In the genomic region with DNA sequence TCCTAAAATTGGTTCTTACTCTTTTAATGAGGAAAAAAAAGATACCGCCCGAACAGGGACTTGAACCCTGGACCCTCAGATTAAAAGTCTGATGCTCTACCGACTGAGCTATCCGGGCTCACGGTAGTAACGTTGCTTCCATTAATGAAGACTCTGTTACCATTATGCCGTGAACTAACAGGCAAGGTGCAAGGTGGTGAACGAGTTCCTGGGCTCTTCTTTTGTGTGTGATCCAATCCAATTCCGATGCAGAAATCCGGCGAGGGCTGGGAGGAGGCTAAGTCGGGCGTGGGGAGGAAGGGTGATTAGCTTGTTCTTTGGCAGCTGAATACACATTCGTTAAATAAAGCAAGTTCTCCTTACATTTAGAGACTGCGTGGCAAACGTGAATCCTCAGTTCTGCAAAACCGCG, we compare ENCODE assay signal across 8 cellular contexts. TPM values are rescaled to one million over a fixed set of nuclear protein-coding genes. Genes with fewer than 3 reads are reported as not detected.
DNase-seq lines count a peak whose midpoint lies in the region; ATAC-seq and TF ChIP-seq lines count a peak whose summit lies in the region.

No MANE protein-coding gene starts in this region.

- peak overlapping the region; percentile 80 for H3K4me3 ChIP-seq in CD8-positive, alpha-beta T cell (ENCODE audit: low read depth, low read length)
- H3K4me3 ChIP-seq in KMS-11 (IDR thresholded peaks at IDR 0.05; ENCODE audit: insufficient read depth, low read depth, low read length) (no peak overlapping the region), tibial artery (peak overlapping the region; percentile 85 to 96)

- no peaks in the 10 kb centered on the region for H4K20me1 ChIP-seq in KMS-11 (ENCODE audit: insufficient read depth)

- H3K9me3 Mint-ChIP-seq in CD8-positive, alpha-beta T cell: no peaks in the 10 kb centered on the region

- intact Hi-C loops in CD8-positive, alpha-beta T cell (cut with DNase I, micrococcal nuclease): loop anchor here (1.0 to 5.0 kb wide), 6 partner anchors 9 to 195 kb away; a partner anchor contains a TSS
- intact Hi-C loops in tibial artery (cut with DNase I; ENCODE audit: low total_unique reads): loop anchor here (10.0 kb wide), 1 partner anchor 105 kb away; a partner anchor contains a TSS

- H3K4me1 ChIP-seq in CD8-positive, alpha-beta T cell (ENCODE audit: insufficient read depth, low read length): peaks cover 25% of the 10 kb centered on the region
- H3K4me1 ChIP-seq in KMS-11 (ENCODE audit: low read depth, poor library complexity, severe bottlenecking): peaks cover 26% of the 10 kb centered on the region
- H3K4me1 ChIP-seq in tibial artery: peaks cover 0 to 30% (median 8%) of the 10 kb centered on the region in 4 donors

- peak overlapping the region; percentile 96 for H3K4me3 Mint-ChIP-seq in CD8-positive, alpha-beta T cell

- H3K27ac Mint-ChIP-seq in CD8-positive, alpha-beta T cell: peak overlapping the region; percentile 94

- no peaks in the 10 kb centered on the region for H3K36me3 ChIP-seq in CD8-positive, alpha-beta T cell (ENCODE audit: insufficient read depth, low read length)
- H3K36me3 ChIP-seq in KMS-11 (ENCODE audit: insufficient read depth) (no peaks in the 10 kb centered on the region), tibial artery (no peaks in the 10 kb centered on the region)

- H3K27me3 Mint-ChIP-seq in CD8-positive, alpha-beta T cell (ENCODE audit: low read depth): no peaks in the 10 kb centered on the region

- peak; percentile 53 to 82 (median 66) for DNase-seq in CD8-positive, alpha-beta T cell
- DNase-seq in RPMI7951 (ENCODE audit: low read depth) (peak; percentile 68), germinal center (ENCODE audit: low spot score) (peak; percentile 45), occipital lobe (lab: John Stamatoyannopoulos, UW) (peak; percentile 75), tibial artery (peak; percentile 57 to 75)
- DNase-seq in activated naive CD4-positive, alpha-beta T cell treated with Interleukin-2 at 50 U/mL for 16 hours: peak; percentile 72

- H3K79me2 ChIP-seq in KMS-11 (ENCODE audit: insufficient read depth, low read depth): no peaks in the 10 kb centered on the region

- H3K27me3 ChIP-seq in CD8-positive, alpha-beta T cell (ENCODE audit: insufficient read depth, low read length): no peaks in the 10 kb centered on the region
- H3K27me3 ChIP-seq in KMS-11 (ENCODE audit: insufficient read depth, low read depth) (no peaks in the 10 kb centered on the region), tibial artery (no peaks in the 10 kb centered on the region)

- peaks cover 3% of the 10 kb centered on the region for H3K36me3 Mint-ChIP-seq in CD8-positive, alpha-beta T cell

- POLR2A ChIA-PET in CD8-positive, alpha-beta T cell (lab: Charles Lee): interaction anchor here (0.7 to 2.9 kb wide), 5 partner anchors 10 to 250 kb away, joined by 3 to 25 read pairs (median 5); a partner anchor contains a TSS

- H3K4me2 ChIP-seq in KMS-11: peak overlapping the region; percentile 85

- peak; percentile 58 for ATAC-seq in CD8-positive, alpha-beta T cell
- peak; percentile 36 for ATAC-seq in GM21528 (IDR thresholded peaks at IDR 0.05; ENCODE audit: low FRiP score, unreplicated experiment)

- CTCF ChIA-PET in CD8-positive, alpha-beta T cell (lab: Charles Lee): interaction anchor here (1.2 to 1.6 kb wide), 3 partner anchors 12 to 55 kb away, joined by 3 to 4 read pairs (median 4); a partner anchor contains a TSS

- no peaks in the 10 kb centered on the region for H3K9me3 ChIP-seq in CD8-positive, alpha-beta T cell (ENCODE audit: low read length)
- no peaks in the 10 kb centered on the region for H3K9me3 ChIP-seq in tibial artery

- H3K9ac ChIP-seq in KMS-11: peak overlapping the region; percentile 64; the same call in 1 of the 2 replicates

- H3K27ac ChIP-seq in CD8-positive, alpha-beta T cell (ENCODE audit: low read depth, low read length): peak overlapping the region; percentile 60
- H3K27ac ChIP-seq in KMS-11 (peak overlapping the region; percentile 70), tibial artery (peak overlapping the region; percentile 90 to 93)

- peak overlapping the region; percentile 93 for H2AFZ ChIP-seq in KMS-11 (ENCODE audit: low read depth)

- no peak for TF ChIP-seq CTCF in CD8-positive, alpha-beta T cell (IDR thresholded peaks at IDR 0.05)
- TF ChIP-seq CTCF in KMS-11 (conservative IDR thresholded peaks at IDR 0.05; ENCODE audit: low read depth, low read length) (no peak), tibial artery (IDR thresholded peaks at IDR 0.05) (no peak)

- peaks cover 40% of the 10 kb centered on the region for H3K4me1 Mint-ChIP-seq in CD8-positive, alpha-beta T cell (ENCODE audit: low read depth)

RNA-seq across cellular contexts. Expression of a gene that starts 49.0 kb away (rescaled TPM):
- total RNA-seq in CD8-positive, alpha-beta T cell: not detected
- not detected in 2 replicates for total RNA-seq in RPMI7951 (2014; rRNA removed; shearing (Covaris generic))
- total RNA-seq in occipital lobe: not detected

RNA-seq across cellular contexts. Expression of a gene that starts 55.3 kb away (rescaled TPM):
- total RNA-seq in CD8-positive, alpha-beta T cell: 10 to 100 TPM; 66.0 to 66.3 TPM
- 20.4 and 20.8 TPM in 2 replicates for total RNA-seq in RPMI7951 (2014; rRNA removed; shearing (Covaris generic))
- 30.6 TPM for total RNA-seq in occipital lobe

RNA-seq across cellular contexts. Expression of a gene that starts 56.9 kb away (rescaled TPM):
- total RNA-seq in CD8-positive, alpha-beta T cell: not detected
- total RNA-seq in RPMI7951 (2014; rRNA removed; shearing (Covaris generic)): not detected in 2 replicates
- total RNA-seq in occipital lobe: not detected
